Comparison of ENCODE assay signal across 23 cellular contexts in genomic region chr1:64251971-64252370, GRCh38. TPM values are rescaled to one million over a fixed set of nuclear protein-coding genes. Genes with fewer than 3 reads are reported as not detected.
DNase-seq lines count a peak whose midpoint lies in the region; ATAC-seq, FAIRE-seq and TF ChIP-seq lines count a peak whose summit lies in the region.
"Had no signal": no experiment of that assay in that cellular context is flagged by ENCODE, and none has a peak within 500 bp of the region (broad histone marks: within the 10 kb centered on the region; RNA-seq: fewer than 3 reads in every experiment).

No MANE protein-coding gene starts in this region.

- POLR2A ChIA-PET in HepG2 (lab: Yijun Ruan, JAX) (no interaction called here), Panc1 (lab: Charles Lee) (no interaction called here)

- BruUV-seq in HepG2 (replicated peaks; lab: Mats Ljungman, UMichigan) (no TSS peak), Panc1 (replicated peaks; lab: Mats Ljungman, UMichigan) (no TSS peak)

- intact Hi-C loops in HepG2 (cut with micrococcal nuclease; ENCODE audit: unreplicated experiment): no loop called here
- intact Hi-C loops in right lobe of liver (cut with DNase I): no loop called here
- intact Hi-C loops in Panc1 (cut with micrococcal nuclease; ENCODE audit: unreplicated experiment): no loop called here

- no peaks in the 10 kb centered on the region for H3K36me3 ChIP-seq in HepG2 (replicated peaks in 1 of 2; ENCODE audit: control insufficient read depth in 1 of 2, insufficient read depth in 2 of 2, low read length in 2 of 2)
- H3K36me3 ChIP-seq in right lobe of liver: no peaks in the 10 kb centered on the region
- no peaks in the 10 kb centered on the region for H3K36me3 ChIP-seq in Panc1 (ENCODE audit: control insufficient read depth, insufficient read depth, low read length)
- H3K36me3 ChIP-seq: stomach, upper lobe of right lung had no signal

- TF ChIP-seq RAD21 in HepG2 (CRISPR knock-in tag; IDR thresholded peaks at IDR 0.05): no peak

- TF ChIP-seq EP300 in HepG2 (IDR thresholded peaks at IDR 0.05; ENCODE audit: low read depth in 2 of 2, low read length in 2 of 2) (no peak), HepG2 (CRISPR knock-in tag; IDR thresholded peaks at IDR 0.05; ENCODE audit: borderline replicate concordance) (no peak)

- TF ChIP-seq CTCF in HepG2 (CRISPR knock-in tag; IDR thresholded peaks at IDR 0.05) (no peak), right lobe of liver (IDR thresholded peaks at IDR 0.05) (no peak), Panc1 (IDR thresholded peaks at IDR 0.05) (peak; percentile 29), fibroblast of mammary gland (conservative IDR thresholded peaks at IDR 0.05; ENCODE audit: control insufficient read depth, insufficient read depth, low read depth, low read length) (peak; percentile 29)

- no peaks in the 10 kb centered on the region for H3K4me1 Mint-ChIP-seq in immature natural killer cell
- H3K4me1 Mint-ChIP-seq: activated naive CD8-positive, alpha-beta T cell treated with anti-CD3 and anti-CD28 coated beads, Interleukin-2, amount 10 ng/mL, durations not matched to agents 7 days and 5 days had no signal

- DNase-seq in HepG2 (ENCODE audit: low spot score): no peak
- no peak for DNase-seq in right lobe of liver
- no peak for DNase-seq in Panc1 (ENCODE audit: low read depth, low spot score)
- no peak for DNase-seq in fibroblast of mammary gland (ENCODE audit: low read depth)
- no peak for DNase-seq in immature natural killer cell
- DNase-seq: activated CD8-positive, alpha-beta T cell treated with anti-CD3 and anti-CD28 coated beads, Interleukin-2, amount 10 ng/mL, durations not matched to agents 7 days and 5 days; activated naive CD8-positive, alpha-beta T cell treated with anti-CD3 and anti-CD28 coated beads, Interleukin-2, amount 10 ng/mL, durations not matched to agents 7 days and 5 days; activated T-cell treated with anti-CD3 and anti-CD28 coated beads, Interleukin-2, amount 50 U/mL, for 72 hours; caudate nucleus; CD8-positive, alpha-beta T cell; effector CD8-positive, alpha-beta T cell; hippocampal formation; NCI-H1048; right cardiac atrium; stomach; SW 1271; upper lobe of right lung had no signal

- no peak overlapping the region for H3K27ac Mint-ChIP-seq in immature natural killer cell
- H3K27ac Mint-ChIP-seq: activated CD8-positive, alpha-beta T cell treated with anti-CD3 and anti-CD28 coated beads, Interleukin-2, amount 10 ng/mL, durations not matched to agents 7 days and 5 days; activated naive CD8-positive, alpha-beta T cell treated with anti-CD3 and anti-CD28 coated beads, Interleukin-2, amount 10 ng/mL, durations not matched to agents 7 days and 5 days; activated T-cell treated with anti-CD3 and anti-CD28 coated beads, Interleukin-2, amount 50 U/mL, for 72 hours; CD8-positive, alpha-beta T cell had no signal

- H3K9me3 ChIP-seq in HepG2 (ENCODE audit: low read length) (no peaks in the 10 kb centered on the region), right lobe of liver (no peaks in the 10 kb centered on the region), Panc1 (ENCODE audit: control insufficient read depth, insufficient read depth, low read depth, low read length) (no peaks in the 10 kb centered on the region)
- H3K9me3 ChIP-seq: upper lobe of right lung had no signal

- H4K20me1 ChIP-seq in HepG2 (ENCODE audit: insufficient read depth, low read length): no peaks in the 10 kb centered on the region

- WGBS in HepG2 (ENCODE audit: low lambda C conversion rate): 7% methylated on average over 3 of the region's 3 CpGs
- no CpG with 5 or more reads among the region's 3 CpGs for WGBS in right lobe of liver (ENCODE audit: insufficient coverage, low coverage, low lambda C conversion rate, missing lambda C conversion rate)

- H3K4me3 Mint-ChIP-seq in immature natural killer cell: no peak overlapping the region
- H3K4me3 Mint-ChIP-seq: activated CD8-positive, alpha-beta T cell treated with anti-CD3 and anti-CD28 coated beads, Interleukin-2, amount 10 ng/mL, durations not matched to agents 7 days and 5 days; activated naive CD8-positive, alpha-beta T cell treated with anti-CD3 and anti-CD28 coated beads, Interleukin-2, amount 10 ng/mL, durations not matched to agents 7 days and 5 days; activated T-cell treated with anti-CD3 and anti-CD28 coated beads, Interleukin-2, amount 50 U/mL, for 72 hours; CD8-positive, alpha-beta T cell had no signal

- no peak for FAIRE-seq in HepG2 (lab: Jason Lieb, UNC)
- FAIRE-seq: GM12891 had no signal

- peaks cover 3 to 15% (median 12%) of the 10 kb centered on the region in 3 donors for H3K27me3 Mint-ChIP-seq in immature natural killer cell (ENCODE audit: low read depth in 3 of 3)

- peaks cover 0 to 4% (median 0%) of the 10 kb centered on the region in 6 donors for H3K9me3 Mint-ChIP-seq in immature natural killer cell

- ATAC-seq in HepG2: peak; percentile 82
- no peak for ATAC-seq in right lobe of liver
- no peak for ATAC-seq in Panc1
- ATAC-seq in GM18519 (IDR thresholded peaks at IDR 0.05; ENCODE audit: low FRiP score, unreplicated experiment): no peak
- no peak for ATAC-seq in GM21526 (IDR thresholded peaks at IDR 0.05; ENCODE audit: low FRiP score, unreplicated experiment)
- ATAC-seq in HG03442 (IDR thresholded peaks at IDR 0.05; ENCODE audit: unreplicated experiment): no peak
- ATAC-seq: activated CD8-positive, alpha-beta T cell treated with anti-CD3 and anti-CD28 coated beads, Interleukin-2, amount 10 ng/mL, durations not matched to agents 7 days and 5 days; activated T-cell treated with anti-CD3 and anti-CD28 coated beads, Interleukin-2, amount 50 U/mL, for 72 hours; CD8-positive, alpha-beta T cell; upper lobe of right lung had no signal

- no peak overlapping the region for H2AFZ ChIP-seq in HepG2 (ENCODE audit: low read length)

- no peaks in the 10 kb centered on the region for H3K79me2 ChIP-seq in HepG2 (ENCODE audit: insufficient read depth, low read length)

- H3K27ac ChIP-seq in HepG2 (ENCODE audit: extremely low read length, insufficient read depth, low read length) (no peak overlapping the region), right lobe of liver (no peak overlapping the region), Panc1 (ENCODE audit: low read length) (no peak overlapping the region)
- H3K27ac ChIP-seq: stomach, upper lobe of right lung, VCaP had no signal

- TF ChIP-seq POLR2A in HepG2 (IDR thresholded peaks at IDR 0.05; ENCODE audit: insufficient read depth in 1 of 2, low read depth in 2 of 2, low read length in 2 of 2) (no peak), right lobe of liver (IDR thresholded peaks at IDR 0.05) (no peak)

- CTCF ChIA-PET in HepG2 (lab: Yijun Ruan, JAX; ENCODE audit: low intra/inter-chr PET ratio, low total read pairs) (no interaction called here), Panc1 (lab: Charles Lee) (no interaction called here)

- H3K4me1 ChIP-seq in HepG2 (ENCODE audit: insufficient read depth, low read length): no peaks in the 10 kb centered on the region
- H3K4me1 ChIP-seq in right lobe of liver: no peaks in the 10 kb centered on the region
- no peaks in the 10 kb centered on the region for H3K4me1 ChIP-seq in Panc1 (ENCODE audit: control insufficient read depth, insufficient read depth, low read length)
- H3K4me1 ChIP-seq: stomach, upper lobe of right lung had no signal

- no peak overlapping the region for H3K9ac ChIP-seq in HepG2 (ENCODE audit: insufficient read depth, low read depth, low read length)

- H3K4me3 ChIP-seq in HepG2 (replicated peaks in 1 of 3; ENCODE audit: insufficient read depth in 1 of 3, low read depth in 2 of 3, low read length in 3 of 3) (no peak overlapping the region), right lobe of liver (no peak overlapping the region), Panc1 (ENCODE audit: low read depth in 2 of 2, low read length in 2 of 2) (no peak overlapping the region), fibroblast of mammary gland (ENCODE audit: control insufficient read depth, low read depth, low read length) (no peak overlapping the region)
- H3K4me3 ChIP-seq: stomach, upper lobe of right lung had no signal

- 0 out of 5 replicates have a peak, but pooled peaks cover 0 to 3% of the 10 kb centered on the region in 2 experiments for H3K27me3 ChIP-seq in HepG2 (ENCODE audit: control insufficient read depth in 1 of 2, insufficient read depth in 2 of 2, low read length in 2 of 2)
- H3K27me3 ChIP-seq in right lobe of liver: no peaks in the 10 kb centered on the region
- H3K27me3 ChIP-seq in Panc1 (ENCODE audit: control insufficient read depth, insufficient read depth, low read length): no peaks in the 10 kb centered on the region
- H3K27me3 ChIP-seq: stomach had no signal

- no peaks in the 10 kb centered on the region for H3K36me3 Mint-ChIP-seq in immature natural killer cell
- H3K36me3 Mint-ChIP-seq: CD8-positive, alpha-beta T cell had no signal

- H3K4me2 ChIP-seq in HepG2 (ENCODE audit: low read depth, low read length): no peak overlapping the region

- in situ Hi-C loops in HepG2 (cut with HindIII; ENCODE audit: extremely low pct_ligation_motif_present, low pct_unique_long_range_greater_than_20kb): no loop called here
- in situ Hi-C loops in Panc1 (cut with HindIII; ENCODE audit: low pct_unique_long_range_greater_than_20kb, low sequenced_read_pairs): no loop called here

RNA-seq across cellular contexts. Expression of gene UBE2U, which starts 48.5 kb away (rescaled TPM):
- total RNA-seq in HepG2 (2016; rRNA removed; fragmentation: Illumina TruSeq; extraction: Trizol): not detected in 2 replicates
- total RNA-seq in HepG2 (2016; cell fraction: cytosol; rRNA removed; fragmentation: Illumina TruSeq; extraction: Trizol; ENCODE audit: low read depth): not detected in 2 replicates
- total RNA-seq in HepG2 (2016; cell fraction: insoluble cytoplasmic fraction; rRNA removed; fragmentation: Illumina TruSeq; extraction: Trizol): not detected in 2 replicates
- total RNA-seq in HepG2 (2016; cell fraction: membrane; rRNA removed; fragmentation: Illumina TruSeq; extraction: Trizol): not detected in 2 replicates
- not detected in 2 replicates for total RNA-seq in HepG2 (2016; cell fraction: nucleus; rRNA removed; fragmentation: Illumina TruSeq; extraction: Trizol)
- not detected in 2 replicates for polyA plus RNA-seq in HepG2 (2011; rRNA removed)
- not detected in 2 replicates for polyA plus RNA-seq in HepG2 (2011; cell fraction: cytosol; rRNA removed)
- not detected in 2 replicates for polyA plus RNA-seq in HepG2 (2011; cell fraction: nucleus; rRNA removed)
- polyA plus RNA-seq in HepG2 (2012): not detected in 2 replicates
- not detected in 2 replicates for polyA plus RNA-seq in HepG2 (2016; cell fraction: cytosol; fragmentation: Illumina TruSeq; extraction: Trizol; ENCODE audit: low read depth)
- not detected in 2 replicates for polyA plus RNA-seq in HepG2 (2016; cell fraction: insoluble cytoplasmic fraction; fragmentation: Illumina TruSeq; extraction: Trizol; ENCODE audit: low read depth)
- not detected in 2 replicates for polyA plus RNA-seq in HepG2 (2016; cell fraction: membrane; fragmentation: Illumina TruSeq; extraction: Trizol; ENCODE audit: low read depth)
- not detected in 2 replicates for polyA plus RNA-seq in HepG2 (2016; cell fraction: nucleus; fragmentation: Illumina TruSeq; extraction: Trizol; ENCODE audit: insufficient read depth, low read depth)
- not detected in 2 replicates for polyA minus RNA-seq in HepG2 (2011; rRNA and poly(A)+ RNA removed; ENCODE audit: low replicate concordance)
- polyA minus RNA-seq in HepG2 (2011; cell fraction: cytosol; rRNA and poly(A)+ RNA removed): not detected in 2 replicates
- not detected in 2 replicates for polyA minus RNA-seq in HepG2 (2011; cell fraction: nucleus; rRNA and poly(A)+ RNA removed)
- total RNA-seq in right lobe of liver: not detected
- not detected for total RNA-seq in Panc1 (2021; ENCODE audit: unreplicated experiment)
- polyA plus RNA-seq in Panc1 (2012; ENCODE audit: insufficient read length): not detected
- not detected for polyA plus RNA-seq in immature natural killer cell
- total RNA-seq: activated CD8-positive, alpha-beta T cell treated with anti-CD3 and anti-CD28 coated beads, Interleukin-2, amount 10 ng/mL, durations not matched to agents 7 days and 5 days; activated naive CD8-positive, alpha-beta T cell treated with anti-CD3 and anti-CD28 coated beads, Interleukin-2, amount 10 ng/mL, durations not matched to agents 7 days and 5 days; activated T-cell treated with anti-CD3 and anti-CD28 coated beads, Interleukin-2, amount 50 U/mL, for 72 hours; CD8-positive, alpha-beta T cell; mucosa of gallbladder; right cardiac atrium; stomach; upper lobe of right lung had no signal
- polyA plus RNA-seq: right cardiac atrium had no signal

Comparison
In these comparisons a context has a peak if more than half of its experiments do, and no peak if none do; other contexts are left out.
1. CTCF ChIP-seq: peak in Panc1 (single experiment) and fibroblast of mammary gland (single experiment); none in HepG2 (single experiment) and right lobe of liver (0 of 4).